8 cellular contexts compared by ENCODE assay signal in genomic region chr14:56487090-56487667, GRCh38.
DNase-seq lines count a peak whose midpoint lies in the region; TF ChIP-seq lines count a peak whose summit lies in the region.
"Had no signal": no experiment of that assay in that cellular context is flagged by ENCODE, and none has a peak within 500 bp of the region (broad histone marks: within the 10 kb centered on the region; RNA-seq: fewer than 3 reads in every experiment).

No MANE protein-coding gene starts in this region.

- H3K4me1 ChIP-seq in thyroid gland, result no peaks in the 10 kb centered on the region
- peaks cover 5% of the 10 kb centered on the region for H3K4me1 ChIP-seq in effector memory CD4-positive, alpha-beta T cell (ENCODE audit: control insufficient read depth, insufficient read depth, low read length, poor library complexity, severe bottlenecking)

- intact Hi-C loops in thyroid gland (cut with DNase I), result loop anchor here (5.0 kb wide), 1 partner anchor 830 kb away; no protein-coding TSS in a partner anchor

- TF ChIP-seq CTCF in GM12873 (IDR thresholded peaks at IDR 0.05; ENCODE audit: insufficient read depth, low read depth, low read length, missing control alignments) (peak; percentile 4), epithelial cell of proximal tubule (conservative IDR thresholded peaks at IDR 0.05; ENCODE audit: low read depth, low read length) (peak; percentile 62), retinal pigment epithelial cell (conservative IDR thresholded peaks at IDR 0.05; ENCODE audit: low read depth, low read length) (peak; percentile 53), thyroid gland (IDR thresholded peaks at IDR 0.05) (peak in 2 of 6 experiments; percentile 23 to 26)

- DNase-seq in NCI-H82 treated with DMSO at 0.1 percent for 48 hours (lab: John Stamatoyannopoulos, UW; ENCODE audit: unreplicated experiment) (peak; percentile 66), epithelial cell of proximal tubule (ENCODE audit: low read depth) (no peak), retinal pigment epithelial cell (ENCODE audit: low read depth) (no peak), ureter (ENCODE audit: low spot score) (no peak), thyroid gland (no peak)
- DNase-seq in effector memory CD4-positive, alpha-beta T cell, result no peak
- DNase-seq: erythroblast had no signal

- no peaks in the 10 kb centered on the region for H3K36me3 ChIP-seq in thyroid gland
- H3K36me3 ChIP-seq in effector memory CD4-positive, alpha-beta T cell (ENCODE audit: control insufficient read depth, insufficient read depth, low read length), result no peaks in the 10 kb centered on the region

- H3K27ac ChIP-seq in thyroid gland, result no peak overlapping the region
- H3K27ac ChIP-seq in effector memory CD4-positive, alpha-beta T cell (ENCODE audit: insufficient read depth, low read length, poor library complexity, severe bottlenecking), result no peak overlapping the region

- H3K9me3 ChIP-seq in thyroid gland, result no peaks in the 10 kb centered on the region
- H3K9me3 ChIP-seq in effector memory CD4-positive, alpha-beta T cell (ENCODE audit: control insufficient read depth, low read length), result no peaks in the 10 kb centered on the region

- H3K4me3 ChIP-seq in epithelial cell of proximal tubule (ENCODE audit: low read depth, low read length) (no peak overlapping the region), retinal pigment epithelial cell (ENCODE audit: low read length) (no peak overlapping the region), thyroid gland (replicated peaks in 1 of 3) (no peak overlapping the region)
- H3K4me3 ChIP-seq in effector memory CD4-positive, alpha-beta T cell (ENCODE audit: insufficient read depth, low read depth, low read length, poor library complexity, severe bottlenecking), result no peak overlapping the region

- 64 to 68% methylated on average over 4 of the region's 4 CpGs for WGBS in thyroid gland, 2 donors

- no peaks in the 10 kb centered on the region for H3K27me3 ChIP-seq in thyroid gland
- H3K27me3 ChIP-seq in effector memory CD4-positive, alpha-beta T cell (replicated peaks; ENCODE audit: control insufficient read depth, insufficient read depth, low read length, poor library complexity, severe bottlenecking), result no peaks in the 10 kb centered on the region

- no peak for TF ChIP-seq POLR2A in thyroid gland (IDR thresholded peaks at IDR 0.05)
